24 cellular contexts compared by ENCODE assay signal in genomic region chr3:185411133-185411532, GRCh38. TPM values are rescaled to one million over a fixed set of nuclear protein-coding genes. Genes with fewer than 3 reads are reported as not detected.
DNase-seq lines count a peak whose midpoint lies in the region; ATAC-seq, FAIRE-seq and TF ChIP-seq lines count a peak whose summit lies in the region.
"Had no signal": no experiment of that assay in that cellular context is flagged by ENCODE, and none has a peak within 500 bp of the region (broad histone marks: within the 10 kb centered on the region; RNA-seq: fewer than 3 reads in every experiment).

No MANE protein-coding gene starts in this region.

- BruUV-seq in IMR-90 (replicated peaks; lab: Mats Ljungman, UMichigan), result no TSS peak

- in situ Hi-C loops in IMR-90 (cut with MboI; ENCODE audit: low sequenced_read_pairs), result no loop called here

- no peak overlapping the region for H4K91ac ChIP-seq in IMR-90 (ENCODE audit: insufficient read depth, low read depth, low read length)

- H3K27me3 ChIP-seq in IMR-90 (ENCODE audit: control insufficient read depth, insufficient read depth, low read length), result no peaks in the 10 kb centered on the region
- no peaks in the 10 kb centered on the region for H3K27me3 ChIP-seq in keratinocyte (ENCODE audit: control insufficient read depth, extremely low read depth, insufficient read depth, low read length)
- no peaks in the 10 kb centered on the region for H3K27me3 ChIP-seq in prostate gland (replicated peaks; ENCODE audit: insufficient read depth)
- H3K27me3 ChIP-seq: BLaER1 treated with 17β-estradiol and CSF1 and Interleukin-3, amounts not matched to agents 10 nM and 100 nM; MG63 had no signal

- ATAC-seq in IMR-90 (ENCODE audit: low read depth) (no peak), HG02798 (IDR thresholded peaks at IDR 0.05; ENCODE audit: poor library complexity, unreplicated experiment) (no peak)
- ATAC-seq: A549, Panc1 had no signal

- H4K8ac ChIP-seq in IMR-90 (ENCODE audit: low read depth in 2 of 2, low read length in 2 of 2), result no peak overlapping the region

- H3K27ac ChIP-seq in IMR-90 (ENCODE audit: insufficient read depth, low read length), result no peak overlapping the region
- peak overlapping the region; percentile 77 for H3K27ac ChIP-seq in keratinocyte (ENCODE audit: control insufficient read depth, insufficient read depth, low read length)
- H3K27ac ChIP-seq in prostate gland, result no peak overlapping the region
- H3K27ac ChIP-seq: A549; BLaER1 treated with 17β-estradiol and CSF1 and Interleukin-3, amounts not matched to agents 10 nM and 100 nM; SK-N-MC had no signal

- H3K4me1 ChIP-seq in IMR-90 (ENCODE audit: control insufficient read depth, insufficient read depth, low read length), result no peaks in the 10 kb centered on the region
- H3K4me1 ChIP-seq in keratinocyte (ENCODE audit: control insufficient read depth, extremely low read depth, insufficient read depth, low read length), result peaks cover 5% of the 10 kb centered on the region
- H3K4me1 ChIP-seq in prostate gland (replicated peaks), result no peaks in the 10 kb centered on the region
- H3K4me1 ChIP-seq: A549; BLaER1 treated with 17β-estradiol and CSF1 and Interleukin-3, amounts not matched to agents 10 nM and 100 nM had no signal

- H2BK5ac ChIP-seq in IMR-90 (ENCODE audit: low read depth, low read length, poor library complexity, severe bottlenecking), result no peak overlapping the region

- no peak overlapping the region for H2AK9ac ChIP-seq in IMR-90 (replicated peaks; ENCODE audit: low read depth, low read length, poor library complexity)

- TF ChIP-seq CTCF in IMR-90 (conservative IDR thresholded peaks at IDR 0.05; ENCODE audit: low read depth, low read length) (no peak), epithelial cell of esophagus (IDR thresholded peaks at IDR 0.05; ENCODE audit: insufficient read depth, low read depth, low read length, missing control alignments) (no peak), keratinocyte (optimal IDR thresholded peaks at IDR 0.05 in 1 of 3, IDR thresholded peaks at IDR 0.05 in 1 of 3, conservative IDR thresholded peaks at IDR 0.05 in 1 of 3; ENCODE audit: extremely low read depth in 1 of 3, insufficient read depth in 2 of 3, low read length in 3 of 3) (no peak), prostate gland (IDR thresholded peaks at IDR 0.05) (no peak)

- H3K4ac ChIP-seq in IMR-90 (ENCODE audit: low read depth, low read length), result no peak overlapping the region

- CTCF ChIA-PET in IMR-90 (lab: Yijun Ruan, JAX), result no interaction called here

- no peaks in the 10 kb centered on the region for H3K9me1 ChIP-seq in IMR-90 (ENCODE audit: insufficient read depth, low read length)
- no peaks in the 10 kb centered on the region for H3K9me1 ChIP-seq in keratinocyte (ENCODE audit: control insufficient read depth, extremely low read depth, insufficient read depth, low read length)

- intact Hi-C loops in IMR-90 (cut with micrococcal nuclease) (no loop called here), prostate gland (cut with DNase I) (no loop called here)

- no CpG with 5 or more reads among the region's 1 CpG for WGBS in IMR-90 (ENCODE audit: extremely low coverage in 2 of 2, insufficient read length in 1 of 2), 2 experiments
- 89% methylated on average over 1 of the region's 1 CpG for WGBS in prostate gland

- H3K14ac ChIP-seq in IMR-90 (replicated peaks; ENCODE audit: low read depth, low read length), result no peak overlapping the region

- TF ChIP-seq POLR2A in IMR-90 (IDR thresholded peaks at IDR 0.05; ENCODE audit: low read depth, low read length) (no peak), prostate gland (IDR thresholded peaks at IDR 0.05) (no peak)

- no peak overlapping the region for H2BK15ac ChIP-seq in IMR-90 (ENCODE audit: low read depth, low read length)

- H3K23ac ChIP-seq in IMR-90 (ENCODE audit: low read depth, low read length), result no peak overlapping the region

- no peaks in the 10 kb centered on the region for H3K79me1 ChIP-seq in IMR-90 (ENCODE audit: low read depth in 1 of 2, low read length in 2 of 2)

- no peak overlapping the region for H3K9ac ChIP-seq in IMR-90 (ENCODE audit: low read depth, low read length)
- peak overlapping the region; percentile 51 for H3K9ac ChIP-seq in keratinocyte (ENCODE audit: control insufficient read depth, extremely low read depth, insufficient read depth, low read length)
- H3K9ac ChIP-seq: BLaER1 treated with 17β-estradiol and CSF1 and Interleukin-3, amounts not matched to agents 10 nM and 100 nM had no signal

- no peak overlapping the region for H3K18ac ChIP-seq in IMR-90 (ENCODE audit: low read depth, low read length)

- POLR2A ChIA-PET in IMR-90 (lab: Charles Lee; ENCODE audit: unreplicated experiment), result no interaction called here

- DNase-seq in GM18507 (ENCODE audit: extremely low spot score, insufficient read length, low read depth) (no peak), IMR-90 (peak; percentile 33), epithelial cell of esophagus (ENCODE audit: low read depth) (peak; percentile 93), keratinocyte (ENCODE audit: low read depth, low spot score) (peak; percentile 63), prostate gland (ENCODE audit: low spot score) (no peak), NOMO-1 treated with DMSO at 0.1 percent for 48 hours (lab: John Stamatoyannopoulos, UW; ENCODE audit: unreplicated experiment) (no peak)
- DNase-seq: AML-193; CD4-positive, alpha-beta memory T cell; COR-L47; GDM1; KG1; MG63; NCI-H2029; NCI-H446; NCI-H526; NCI-H82; SIG-M5 had no signal

- H2BK20ac ChIP-seq in IMR-90 (ENCODE audit: low read depth, low read length), result no peak overlapping the region

- no peak overlapping the region for H2AFZ ChIP-seq in IMR-90 (replicated peaks; ENCODE audit: low read length, poor library complexity)
- no peak overlapping the region for H2AFZ ChIP-seq in keratinocyte (ENCODE audit: control insufficient read depth, low read length)

- H4K20me1 ChIP-seq in IMR-90 (ENCODE audit: insufficient read depth, low read length) (no peaks in the 10 kb centered on the region), keratinocyte (ENCODE audit: control insufficient read depth, extremely low read depth, insufficient read depth, low read length) (no peaks in the 10 kb centered on the region)
- H4K20me1 ChIP-seq: BLaER1 treated with 17β-estradiol and CSF1 and Interleukin-3, amounts not matched to agents 10 nM and 100 nM had no signal

- H3K36me3 ChIP-seq in IMR-90 (ENCODE audit: control insufficient read depth, insufficient read depth, low read length) (no peaks in the 10 kb centered on the region), keratinocyte (ENCODE audit: control insufficient read depth in 2 of 2, extremely low read depth in 1 of 2, insufficient read depth in 2 of 2, low read length in 2 of 2) (no peaks in the 10 kb centered on the region), prostate gland (no peaks in the 10 kb centered on the region)
- H3K36me3 ChIP-seq: BLaER1 treated with 17β-estradiol and CSF1 and Interleukin-3, amounts not matched to agents 10 nM and 100 nM; MG63 had no signal

- H3K79me2 ChIP-seq in keratinocyte (ENCODE audit: control insufficient read depth, insufficient read depth, low read length), result no peaks in the 10 kb centered on the region

- dilution Hi-C loops in IMR-90 (cut with HindIII; ENCODE audit: low sequenced_read_pairs, unreplicated experiment), result no loop called here
- dilution Hi-C loops in keratinocyte (cut with MboI; ENCODE audit: extremely low pct_ligation_motif_present, low sequenced_read_pairs), result no loop called here

- H4K5ac ChIP-seq in IMR-90 (ENCODE audit: low read depth, low read length), result no peak overlapping the region

- H3K4me2 ChIP-seq in IMR-90 (ENCODE audit: low read depth, low read length) (no peak overlapping the region), keratinocyte (ENCODE audit: control insufficient read depth, extremely low read depth, insufficient read depth, low read depth, low read length) (peak overlapping the region; percentile 65)
- H3K4me2 ChIP-seq: A549; BLaER1 treated with 17β-estradiol and CSF1 and Interleukin-3, amounts not matched to agents 10 nM and 100 nM had no signal

- H3K4me3 ChIP-seq in IMR-90 (ENCODE audit: insufficient read depth, low read depth, low read length) (no peak overlapping the region), epithelial cell of esophagus (ENCODE audit: low read length) (no peak overlapping the region), keratinocyte (ENCODE audit: control insufficient read depth in 2 of 3, extremely low read depth in 1 of 3, insufficient read depth in 2 of 3, low read depth in 1 of 3, low read length in 3 of 3) (no peak overlapping the region), prostate gland (no peak overlapping the region)
- H3K4me3 ChIP-seq: A549; BLaER1 treated with 17β-estradiol and CSF1 and Interleukin-3, amounts not matched to agents 10 nM and 100 nM; MG63; SK-N-MC had no signal

- no peak overlapping the region for H2BK120ac ChIP-seq in IMR-90 (ENCODE audit: low read depth, low read length)

- TF ChIP-seq RAD21 in IMR-90 (IDR thresholded peaks at IDR 0.05; ENCODE audit: low read length), result no peak

- H3K56ac ChIP-seq in IMR-90 (ENCODE audit: extremely low read depth, insufficient read depth, low read length), result no peak overlapping the region

- H2AK5ac ChIP-seq in IMR-90 (ENCODE audit: low read depth, low read length), result no peak overlapping the region

- H3K9me3 ChIP-seq in IMR-90 (ENCODE audit: control insufficient read depth, insufficient read depth, low read length), result no peaks in the 10 kb centered on the region
- no peaks in the 10 kb centered on the region for H3K9me3 ChIP-seq in keratinocyte (ENCODE audit: control insufficient read depth, low read depth, low read length)
- no peaks in the 10 kb centered on the region for H3K9me3 ChIP-seq in prostate gland
- H3K9me3 ChIP-seq: A549; BLaER1 treated with 17β-estradiol and CSF1 and Interleukin-3, amounts not matched to agents 10 nM and 100 nM; MG63 had no signal

- FAIRE-seq in GM18507 (lab: Jason Lieb, UNC) (peak; percentile 36), keratinocyte (lab: Jason Lieb, UNC) (peak; percentile 86)
- FAIRE-seq: A549, GM12892, GM19239 had no signal

TF ChIP-seq in IMR-90, 13 proteins besides CTCF, POLR2A, EP300 and RAD21 (continues in another document):
- TF ChIP-seq MXI1 (IDR thresholded peaks at IDR 0.05; ENCODE audit: borderline replicate concordance, low read depth, low read length), result no peak

RNA-seq across cellular contexts. Expression of gene MAP3K13, which starts 48.2 kb away (rescaled TPM):
- total RNA-seq in IMR-90 (2012; rRNA removed) (17.6 and 19.2 TPM in 2 replicates), prostate gland (10 to 100 TPM; 32.9 to 51.1 TPM)
- polyA plus RNA-seq in IMR-90 (2012; rRNA removed) (8.6 and 9.9 TPM in 2 replicates), keratinocyte (17.7 to 23.0 TPM (median 21.9 TPM) in 3 replicates)
- polyA plus RNA-seq in IMR-90 (2012; cell fraction: cytosol; rRNA removed), result 2.5 and 2.8 TPM in 2 replicates
- polyA plus RNA-seq in IMR-90 (2012; cell fraction: nucleus; rRNA removed; ENCODE audit: low replicate concordance), result 1.3 and 5.4 TPM in 2 replicates
- 16.6 TPM for polyA plus RNA-seq in keratinocyte (2011; ENCODE audit: low read depth)
- 16.3 and 30.8 TPM in 2 replicates for polyA plus RNA-seq in keratinocyte (2011; cell fraction: cytosol; rRNA removed)
- polyA plus RNA-seq in keratinocyte (2011; cell fraction: nucleus; rRNA removed), result 10.3 and 13.0 TPM in 2 replicates
- polyA plus RNA-seq in keratinocyte (2012; ENCODE audit: low replicate concordance), result 19.0 and 19.9 TPM in 2 replicates
- 1.4 to 25.8 TPM (median 21.9 TPM) in 3 replicates for polyA minus RNA-seq in keratinocyte
- 8.4 TPM for polyA minus RNA-seq in keratinocyte (2011; cell fraction: cytosol; rRNA and poly(A)+ RNA removed)
- polyA minus RNA-seq in keratinocyte (2011; cell fraction: nucleus; rRNA and poly(A)+ RNA removed), result 6.0 and 22.0 TPM in 2 replicates

Comparison
In these comparisons a context has a peak if more than half of its experiments do, and no peak if none do; other contexts are left out.
1. DNase-seq: peak in IMR-90 (single experiment), epithelial cell of esophagus (single experiment) and keratinocyte (single experiment); none in GM18507 (single experiment), prostate gland (single experiment) and NOMO-1 treated with DMSO at 0.1 percent for 48 hours (single experiment).